In genomic region chr12:71840226-71840847, GRCh38 we compare ENCODE assay signal across 8 cellular contexts. TPM values are rescaled to one million over a fixed set of nuclear protein-coding genes. Genes with fewer than 3 reads are reported as not detected.
DNase-seq lines count a peak whose midpoint lies in the region; ATAC-seq and TF ChIP-seq lines count a peak whose summit lies in the region.

No MANE protein-coding gene starts in this region.

- no peak overlapping the region for H2BK5ac ChIP-seq in mesendoderm (ENCODE audit: low read length)

- peak overlapping the region; percentile 74 for H3K4me3 ChIP-seq in mesendoderm (ENCODE audit: low read length)
- peak overlapping the region; percentile 49 to 74 (median 69) for H3K4me3 ChIP-seq in upper lobe of left lung

- H4K5ac ChIP-seq in mesendoderm (ENCODE audit: low read length) = no peak overlapping the region

- TF ChIP-seq EP300 in upper lobe of left lung (IDR thresholded peaks at IDR 0.05) = peak in 1 of 4 donors; percentile 26

- peak; percentile 0 for ATAC-seq in GM18505 (IDR thresholded peaks at IDR 0.05; ENCODE audit: unreplicated experiment)
- ATAC-seq in HG03354 (IDR thresholded peaks at IDR 0.05; ENCODE audit: poor library complexity, severe bottlenecking, unreplicated experiment) = peak; percentile 4
- ATAC-seq in upper lobe of left lung (ENCODE audit: low FRiP score in 2 of 2) = peak in 1 of 2 donors; percentile 38

- H3K27ac ChIP-seq in mesendoderm (ENCODE audit: low read depth, low read length) (no peak overlapping the region), upper lobe of left lung (peak overlapping the region; percentile 95 to 97 (median 96))

- peaks cover 9% of the 10 kb centered on the region for H3K79me1 ChIP-seq in mesendoderm (ENCODE audit: low read length)

- no peaks in the 10 kb centered on the region for H3K36me3 ChIP-seq in mesendoderm (ENCODE audit: control insufficient read depth, insufficient read depth, low read length)
- peaks cover 0 to 3% (median 0%) of the 10 kb centered on the region in 4 donors for H3K36me3 ChIP-seq in upper lobe of left lung

- TF ChIP-seq CTCF in AG09319 (IDR thresholded peaks at IDR 0.05; ENCODE audit: low read depth, low read length) (no peak), upper lobe of left lung (IDR thresholded peaks at IDR 0.05) (no peak)

- no CpG with 5 or more reads among the region's 20 CpGs for WGBS in mesendoderm (ENCODE audit: extremely low coverage, insufficient coverage, low lambda C conversion rate)
- 0 to 2% methylated on average over 20 of the region's 20 CpGs for WGBS in upper lobe of left lung, 2 donors

- H3K23ac ChIP-seq in mesendoderm (ENCODE audit: low read length) = no peak overlapping the region

- no peak overlapping the region for H2BK15ac ChIP-seq in mesendoderm (replicated peaks; ENCODE audit: low read depth)

- H3K9ac ChIP-seq in mesendoderm (ENCODE audit: low read length) = peak overlapping the region; percentile 80

- no peak for TF ChIP-seq POLR2A in GM18505 (IDR thresholded peaks at IDR 0.05; ENCODE audit: borderline replicate concordance, extremely low read depth, insufficient read depth, insufficient read length)
- TF ChIP-seq POLR2A in upper lobe of left lung (IDR thresholded peaks at IDR 0.05) = no peak

- peak; percentile 23 for DNase-seq in AG09319 (ENCODE audit: extremely low read depth, low read depth)
- DNase-seq in RKO (ENCODE audit: low spot score) = peak; percentile 96
- DNase-seq in dermis microvascular lymphatic vessel endothelial cell (ENCODE audit: low read depth in 2 of 2) = peak; percentile 89 to 92
- peak; percentile 48 for DNase-seq in mesendoderm
- DNase-seq in upper lobe of left lung = no peak
- no peak for DNase-seq in stimulated activated CD4-positive, alpha-beta T cell treated with anti-CD3 and anti-CD28 coated beads, Interleukin-2, amount 100 ng/mL, for 48 hours

- peak overlapping the region; percentile 79 for H3K4ac ChIP-seq in mesendoderm (ENCODE audit: low read depth, low read length)

- H3K27me3 ChIP-seq in mesendoderm (ENCODE audit: insufficient read depth, low read length, poor library complexity) = no peaks in the 10 kb centered on the region
- H3K27me3 ChIP-seq in upper lobe of left lung = no peaks in the 10 kb centered on the region

- peaks cover 3% of the 10 kb centered on the region for H3K4me1 ChIP-seq in mesendoderm (ENCODE audit: control insufficient read depth, low read depth, low read length)
- H3K4me1 ChIP-seq in upper lobe of left lung = peaks cover 29 to 45% (median 41%) of the 10 kb centered on the region in 4 donors

- H2AK5ac ChIP-seq in mesendoderm (ENCODE audit: low read length) = no peak overlapping the region

- peak overlapping the region; percentile 95 for H3K4me2 ChIP-seq in mesendoderm (ENCODE audit: low read length)

- no peak overlapping the region for H2BK120ac ChIP-seq in mesendoderm (ENCODE audit: low read depth, low read length)

- no peak overlapping the region for H3K18ac ChIP-seq in mesendoderm (ENCODE audit: low read length)

- no peak overlapping the region for H4K8ac ChIP-seq in mesendoderm (ENCODE audit: low read depth, low read length)

- H3K79me2 ChIP-seq in mesendoderm (ENCODE audit: control insufficient read depth, insufficient read depth, low read length) = peaks cover 33% of the 10 kb centered on the region

- H3K9me3 ChIP-seq in upper lobe of left lung = no peaks in the 10 kb centered on the region

- H3K56ac ChIP-seq in mesendoderm (ENCODE audit: low read length) = peak overlapping the region; percentile 84

RNA-seq across cellular contexts. Expression of gene TBC1D15, which starts 0.8 kb away (rescaled TPM):
- total RNA-seq in dermis microvascular lymphatic vessel endothelial cell = 19.4 and 39.1 TPM in 2 replicates
- 25.0 TPM for polyA plus RNA-seq in mesendoderm (2013, experiment 1 of 2)
- 25.2 TPM for polyA plus RNA-seq in mesendoderm (2013, experiment 2 of 2)
- 10 to 100 TPM; 25.1 to 71.6 (median 44.3) TPM for total RNA-seq in upper lobe of left lung

Comparison
In these comparisons a context has a peak if more than half of its experiments do, and no peak if none do; other contexts are left out.
1. DNase-seq: peak in AG09319 (single experiment), RKO (single experiment), dermis microvascular lymphatic vessel endothelial cell (2 of 2) and mesendoderm (single experiment); none in upper lobe of left lung (0 of 2) and stimulated activated CD4-positive, alpha-beta T cell treated with anti-CD3 and anti-CD28 coated beads, Interleukin-2, amount 100 ng/mL, for 48 hours (0 of 2).